ENCODE assay signal across 17 cellular contexts in genomic region chr5:78644741-78645300, GRCh38. TPM values are rescaled to one million over a fixed set of nuclear protein-coding genes. Genes with fewer than 3 reads are reported as not detected.
A peak's percentile ranks its signal among the peaks of the same experiment; 100 is the strongest.
DNase-seq lines count a peak whose midpoint lies in the region; ATAC-seq, FAIRE-seq and TF ChIP-seq lines count a peak whose summit lies in the region.
"Had no signal": no experiment of that assay in that cellular context is flagged by ENCODE, and none has a peak within 500 bp of the region (broad histone marks: within the 10 kb centered on the region; RNA-seq: fewer than 3 reads in every experiment).

No MANE protein-coding gene starts in this region.

- H3K9ac ChIP-seq in astrocyte (ENCODE audit: low read length): no peak overlapping the region

- H3K27me3 Mint-ChIP-seq in GM23338 (ENCODE audit: insufficient read depth, low read depth, poor library complexity) (peaks cover 11% of the 10 kb centered on the region), astrocyte (ENCODE audit: low read depth, unreplicated experiment) (no peaks in the 10 kb centered on the region)

- no peak overlapping the region for H3K27ac ChIP-seq in GM23338 (ENCODE audit: low read depth)
- H3K27ac ChIP-seq in astrocyte (ENCODE audit: low read depth, low read length): no peak overlapping the region
- peak overlapping the region; percentile 7 for H3K27ac ChIP-seq in epithelial cell of prostate
- H3K27ac ChIP-seq: colonic mucosa had no signal

- H3K9me3 ChIP-seq in astrocyte (ENCODE audit: insufficient read depth, low read depth, low read length): no peaks in the 10 kb centered on the region
- H3K9me3 ChIP-seq: Caco-2, colonic mucosa had no signal

- no peaks in the 10 kb centered on the region for H3K27me3 ChIP-seq in GM23338 (ENCODE audit: insufficient read depth)
- no peaks in the 10 kb centered on the region for H3K27me3 ChIP-seq in astrocyte (ENCODE audit: insufficient read depth, low read length)
- H3K27me3 ChIP-seq: colonic mucosa had no signal

- H3K36me3 ChIP-seq in GM23338 (ENCODE audit: insufficient read depth): peaks cover 7% of the 10 kb centered on the region
- H3K36me3 ChIP-seq in astrocyte (ENCODE audit: insufficient read depth, low read length): peaks cover 6% of the 10 kb centered on the region
- H3K36me3 ChIP-seq: colonic mucosa had no signal

- H3K4me1 Mint-ChIP-seq in GM23338: peaks cover 56% of the 10 kb centered on the region
- peaks cover 39% of the 10 kb centered on the region for H3K4me1 Mint-ChIP-seq in astrocyte (ENCODE audit: low read depth, unreplicated experiment)

- H3K4me3 ChIP-seq in GM23338 (no peak overlapping the region), astrocyte (ENCODE audit: insufficient read depth, low read depth, low read length) (no peak overlapping the region)
- H3K4me3 ChIP-seq: colonic mucosa had no signal

- no peak overlapping the region for H3K4me3 Mint-ChIP-seq in GM23338
- no peak overlapping the region for H3K4me3 Mint-ChIP-seq in astrocyte (ENCODE audit: unreplicated experiment)

- FAIRE-seq in astrocyte (lab: Jason Lieb, UNC): no peak
- FAIRE-seq: GM12891 had no signal

- H3K27ac Mint-ChIP-seq in GM23338 (peak overlapping the region; percentile 52; the same call in 1 of the 2 replicates), astrocyte (ENCODE audit: unreplicated experiment) (no peak overlapping the region)

- ATAC-seq in GM23338 (no peak), GM21526 (IDR thresholded peaks at IDR 0.05; ENCODE audit: low FRiP score, unreplicated experiment) (no peak)
- ATAC-seq: left lobe of liver, PC-3, sciatic nerve had no signal

- peaks cover 4% of the 10 kb centered on the region; the same call in 1 of the 2 replicates for H3F3A ChIP-seq in GM23338 (replicated peaks; ENCODE audit: low read depth)

- TF ChIP-seq CTCF in GM23338 (conservative IDR thresholded peaks at IDR 0.05; ENCODE audit: low read depth in 2 of 2): no peak
- no peak for TF ChIP-seq CTCF in astrocyte (IDR thresholded peaks at IDR 0.05; ENCODE audit: insufficient read depth, low read depth, low read length)

- H2AFZ ChIP-seq in GM23338 (no peak overlapping the region), astrocyte (ENCODE audit: low read depth, low read length) (no peak overlapping the region)

- H3K9me2 ChIP-seq in GM23338 (ENCODE audit: insufficient read depth): no peaks in the 10 kb centered on the region

- H3K4me1 ChIP-seq in GM23338 (ENCODE audit: insufficient read depth) (peaks cover 32% of the 10 kb centered on the region), astrocyte (ENCODE audit: insufficient read depth, low read length) (peaks cover 37% of the 10 kb centered on the region)
- H3K4me1 ChIP-seq: colonic mucosa had no signal

- H3K4me2 ChIP-seq in GM23338 (no peak overlapping the region), astrocyte (ENCODE audit: low read length) (peak overlapping the region; percentile 20)

- H3K9me3 Mint-ChIP-seq in GM23338 (no peaks in the 10 kb centered on the region), astrocyte (ENCODE audit: unreplicated experiment) (no peaks in the 10 kb centered on the region)

- H4K20me1 ChIP-seq in GM23338 (replicated peaks; ENCODE audit: insufficient read depth) (peaks cover 40% of the 10 kb centered on the region), astrocyte (ENCODE audit: insufficient read depth, low read length) (peaks cover 50% of the 10 kb centered on the region)

- DNase-seq in GM23338 (ENCODE audit: low spot score) (no peak), astrocyte (ENCODE audit: low read depth) (no peak), epithelial cell of prostate (ENCODE audit: low read depth, low spot score) (no peak), renal cortical epithelial cell (ENCODE audit: low read depth) (peak; percentile 70), glomerular visceral epithelial cell (ENCODE audit: extremely low spot score) (no peak), NCI-H1048 (lab: John Stamatoyannopoulos, UW) (no peak), D341Med (ENCODE audit: low spot score) (no peak)
- DNase-seq: Caco-2, colonic mucosa, GDM1, NCI-H1417 treated with DMSO at 0.1 percent for 48 hours, NCI-H774, PC-3 had no signal

- H3K79me2 ChIP-seq in GM23338 (replicated peaks; ENCODE audit: insufficient read depth) (peaks cover 80% of the 10 kb centered on the region), astrocyte (ENCODE audit: insufficient read depth, low read length) (peaks cover 82% of the 10 kb centered on the region)

- H3K36me3 Mint-ChIP-seq in GM23338 (ENCODE audit: low read depth) (peaks cover 46% of the 10 kb centered on the region), astrocyte (ENCODE audit: low read depth, unreplicated experiment) (no peaks in the 10 kb centered on the region)

TF ChIP-seq in GM23338, 12 proteins besides CTCF, POLR2A, EP300 and RAD21 (continues in another document):
- TF ChIP-seq REST (IDR thresholded peaks at IDR 0.05; ENCODE audit: unreplicated experiment) (no peak), ETS1 (IDR thresholded peaks at IDR 0.05) (no peak), POLR2AphosphoS5 (IDR thresholded peaks at IDR 0.05; ENCODE audit: low read depth) (no peak), ZNF331 (CRISPR knock-in tag; IDR thresholded peaks at IDR 0.05; ENCODE audit: low read depth) (no peak), EZH2 (IDR thresholded peaks at IDR 0.05; ENCODE audit: low read depth, unreplicated experiment) (no peak), EZH2phosphoT487 (IDR thresholded peaks at IDR 0.05; ENCODE audit: unreplicated experiment) (no peak), NANOG (IDR thresholded peaks at IDR 0.05; ENCODE audit: borderline replicate concordance) (no peak)

RNA-seq across cellular contexts. Expression of gene LHFPL2, which starts 3.8 kb away (rescaled TPM):
- total RNA-seq in GM23338 (2014; rRNA removed; shearing (Covaris generic)): 49.4 and 50.8 TPM in 2 replicates
- polyA plus RNA-seq in GM23338 (2016; fragmentation: Nextera tagmentation; extraction: Ambion mirVana): 8.8 and 10.6 TPM in 2 replicates
- total RNA-seq in astrocyte (17.0 and 19.8 TPM in 2 replicates), renal cortical epithelial cell (19.2 and 25.7 TPM in 2 replicates)
